ENCODE assay signal across 8 cellular contexts in the genomic region with DNA sequence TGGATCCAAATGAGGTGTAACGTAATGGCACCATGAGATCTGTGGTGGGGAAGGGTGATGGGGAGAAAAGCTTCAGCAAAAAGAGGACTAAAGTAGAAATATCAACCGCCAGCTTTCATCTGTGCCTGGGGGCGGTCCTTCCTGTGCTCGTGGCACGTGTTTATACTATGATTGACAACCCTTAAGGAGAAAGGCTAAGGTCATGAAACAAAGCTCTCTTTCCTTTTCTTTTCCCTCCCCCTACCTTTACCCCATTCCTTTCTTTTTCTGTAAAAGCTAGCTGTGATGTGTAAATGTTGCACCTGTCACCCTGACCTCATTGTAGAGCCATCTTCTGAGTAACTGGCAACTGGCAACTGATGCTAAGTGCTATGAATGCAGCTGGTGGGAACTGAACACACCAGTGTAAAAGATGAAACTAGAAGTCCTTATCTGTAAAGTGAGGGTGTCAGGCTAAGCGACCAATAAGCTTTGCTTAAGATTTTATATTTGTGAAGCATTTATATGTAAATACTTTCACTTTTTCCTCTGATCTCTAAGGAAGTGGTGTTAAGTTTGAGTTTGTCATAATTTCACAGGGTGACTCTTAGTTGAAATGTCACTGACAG.
DNase-seq lines count a peak whose midpoint lies in the region; ATAC-seq lines count a peak whose summit lies in the region.

No MANE protein-coding gene starts in this region.

- DNase-seq in NOMO-1 (lab: John Stamatoyannopoulos, UW; ENCODE audit: unreplicated experiment in 2 of 2) = peak; percentile 61 to 82
- DNase-seq in activated gamma-delta T cell treated with anti-CD3 and anti-CD28 coated beads, Interleukin-2, amount 50 U/mL, for 16 hours (ENCODE audit: low read depth) = peak; percentile 36
- DNase-seq in sciatic nerve (ENCODE audit: low spot score) = no peak
- DNase-seq in NCI-H2029 (lab: John Stamatoyannopoulos, UW) = no peak
- no peak for DNase-seq in iPS-NIHi11 (ENCODE audit: low spot score)
- no peak for DNase-seq in GM19238 (ENCODE audit: insufficient read length, low spot score)

- intact Hi-C loops in sciatic nerve (cut with DNase I) = no loop called here

- ATAC-seq in GM18498 (IDR thresholded peaks at IDR 0.05; ENCODE audit: unreplicated experiment) (peak; percentile 66), HG02642 (IDR thresholded peaks at IDR 0.05; ENCODE audit: poor library complexity, unreplicated experiment) (peak; percentile 60), sciatic nerve (peak; percentile 47)

Comparison
In these comparisons a context has a peak if more than half of its experiments do, and no peak if none do; other contexts are left out.
1. DNase-seq: peak in NOMO-1 (2 of 2) and activated gamma-delta T cell treated with anti-CD3 and anti-CD28 coated beads, Interleukin-2, amount 50 U/mL, for 16 hours (single experiment); none in sciatic nerve (single experiment), NCI-H2029 (single experiment), iPS-NIHi11 (single experiment) and GM19238 (single experiment).
2. Peak in every context shown above with its lines, with median percentiles within 50 percentile points of each other: ATAC-seq.